Comparison of ENCODE assay signal across 17 cellular contexts in genomic region chr3:3552741-3553140, GRCh38.
DNase-seq lines count a peak whose midpoint lies in the region; ATAC-seq, FAIRE-seq and TF ChIP-seq lines count a peak whose summit lies in the region.
"Had no signal": no experiment of that assay in that cellular context is flagged by ENCODE, and none has a peak within 500 bp of the region (broad histone marks: within the 10 kb centered on the region; RNA-seq: fewer than 3 reads in every experiment).

No MANE protein-coding gene starts in this region.

- DNase-seq in H54 (ENCODE audit: insufficient read length, low spot score) (peak; percentile 6), astrocyte of the hippocampus (ENCODE audit: low read depth, low spot score) (peak; percentile 79), foreskin keratinocyte (peak; percentile 11 to 60), smooth muscle cell (lab: John Stamatoyannopoulos, UW; ENCODE audit: unreplicated experiment) (no peak), iPS-NIHi7 (ENCODE audit: extremely low spot score) (no peak), transverse colon (no peak), inferior parietal cortex (ENCODE audit: extremely low spot score) (no peak)
- DNase-seq: Kasumi-1, NCI-H1092 treated with DMSO at 0.1 percent for 48 hours, NCI-H2081, Peyer's patch had no signal

- no peak for TF ChIP-seq EP300 in transverse colon (IDR thresholded peaks at IDR 0.05; ENCODE audit: low read depth)

- TF ChIP-seq CTCF in foreskin keratinocyte (conservative IDR thresholded peaks at IDR 0.05) (no peak), smooth muscle cell (IDR thresholded peaks at IDR 0.05; ENCODE audit: borderline replicate concordance, insufficient read depth, poor library complexity, severe bottlenecking) (no peak), transverse colon (IDR thresholded peaks at IDR 0.05) (no peak)

- peak; percentile 27 for ATAC-seq in foreskin keratinocyte

- H3K79me2 ChIP-seq in smooth muscle cell (ENCODE audit: low read depth): no peaks in the 10 kb centered on the region

- H3K9me3 ChIP-seq in smooth muscle cell (replicated peaks; ENCODE audit: low read depth): no peaks in the 10 kb centered on the region
- H3K9me3 ChIP-seq in transverse colon: no peaks in the 10 kb centered on the region
- H3K9me3 ChIP-seq: Peyer's patch, SJSA1 had no signal

- H3K36me3 ChIP-seq in smooth muscle cell (ENCODE audit: low read depth) (no peaks in the 10 kb centered on the region), transverse colon (no peaks in the 10 kb centered on the region)
- H3K36me3 ChIP-seq: Peyer's patch, SJSA1 had no signal

- 60% methylated on average over 3 of the region's 3 CpGs for WGBS in smooth muscle cell (ENCODE audit: low lambda C conversion rate)
- WGBS in transverse colon (ENCODE audit: low coverage in 1 of 2), 2 donors: 83% methylated on average over 3 of the region's 3 CpGs

- H3K4me3 ChIP-seq in smooth muscle cell (no peak overlapping the region), transverse colon (no peak overlapping the region)
- H3K4me3 ChIP-seq: Peyer's patch, SJSA1 had no signal

- H3K27me3 ChIP-seq in foreskin keratinocyte: no peaks in the 10 kb centered on the region
- H3K27me3 ChIP-seq in smooth muscle cell (ENCODE audit: low read depth): no peaks in the 10 kb centered on the region
- no peaks in the 10 kb centered on the region for H3K27me3 ChIP-seq in transverse colon
- H3K27me3 ChIP-seq: Peyer's patch, SJSA1 had no signal

- H3K27ac ChIP-seq in foreskin keratinocyte (no peak overlapping the region), smooth muscle cell (ENCODE audit: low read depth) (peak overlapping the region; percentile 64), transverse colon (no peak overlapping the region)
- H3K27ac ChIP-seq: C4-2B, Peyer's patch, SJSA1 had no signal

- H2AFZ ChIP-seq in smooth muscle cell (ENCODE audit: low read depth): no peak overlapping the region

- H3K4me1 ChIP-seq in foreskin keratinocyte (no peaks in the 10 kb centered on the region), smooth muscle cell (ENCODE audit: low read depth) (no peaks in the 10 kb centered on the region), transverse colon (no peaks in the 10 kb centered on the region)
- H3K4me1 ChIP-seq: Peyer's patch, SJSA1 had no signal

- H3F3A ChIP-seq in smooth muscle cell (ENCODE audit: low read depth): no peaks in the 10 kb centered on the region

- no peak overlapping the region for H3K4me2 ChIP-seq in smooth muscle cell

- H3K9ac ChIP-seq in smooth muscle cell (ENCODE audit: low read depth): no peak overlapping the region

- intact Hi-C loops in transverse colon (cut with DNase I; ENCODE audit: low total_unique reads): no loop called here

- no peaks in the 10 kb centered on the region for H4K20me1 ChIP-seq in smooth muscle cell (ENCODE audit: low read depth)

- in situ Hi-C loops in transverse colon (cut with MboI; ENCODE audit: low pct_ligation_motif_present in 1 of 4, low pct_unique_long_range_greater_than_20kb in 1 of 4, low sequenced_read_pairs in 3 of 4): no loop called here

- no peak for TF ChIP-seq POLR2A in H54 (IDR thresholded peaks at IDR 0.05; ENCODE audit: low read depth, low read length)
- no peak for TF ChIP-seq POLR2A in transverse colon (IDR thresholded peaks at IDR 0.05)

- peak; percentile 87 for FAIRE-seq in H54 (lab: Jason Lieb, UNC)
- FAIRE-seq: D721Med, GM12892, GM18507, H1 had no signal

Comparison
In these comparisons a context has a peak if more than half of its experiments do, and no peak if none do; other contexts are left out.
1. DNase-seq: peak in H54 (single experiment), astrocyte of the hippocampus (single experiment) and foreskin keratinocyte (2 of 2); none in smooth muscle cell (single experiment), iPS-NIHi7 (single experiment), transverse colon (single experiment) and inferior parietal cortex (single experiment).